Comparison of ENCODE assay signal across 9 cellular contexts in the genomic region with DNA sequence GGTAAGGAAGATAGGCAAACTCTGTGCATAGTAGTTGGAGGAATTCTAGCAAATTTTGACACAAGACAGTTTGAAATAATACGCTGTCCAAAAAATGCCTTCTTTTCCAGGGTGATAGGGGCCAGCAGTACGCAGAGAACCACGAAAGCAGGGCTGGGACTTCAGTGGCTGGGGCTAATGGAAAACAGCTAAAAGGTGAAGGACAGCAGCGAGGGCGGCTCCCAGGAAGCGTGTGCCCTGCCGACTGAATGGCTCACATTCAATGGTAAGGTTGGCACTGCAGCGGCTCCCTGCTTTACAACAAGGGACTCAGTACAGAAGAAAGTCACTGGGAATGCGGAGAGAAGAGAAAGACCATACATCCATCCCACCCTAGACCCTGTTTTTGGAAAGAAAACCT.
"Had no signal": no experiment of that assay in that cellular context is flagged by ENCODE, and none has a peak within 500 bp of the region (broad histone marks: within the 10 kb centered on the region; RNA-seq: fewer than 3 reads in every experiment).

No MANE protein-coding gene starts in this region.

- H3K36me3 ChIP-seq: HAP-1 had no signal

- H2AFZ ChIP-seq: GM23248, GM23338 had no signal

- DNase-seq: GM23248, GOT3, H7, H9, HCEC 1CT, HFFc6 had no signal

- H3K4me1 ChIP-seq: HAP-1 had no signal

- ATAC-seq: GM23338, HCT116 had no signal

- H3K9me3 ChIP-seq: HAP-1 had no signal

- H3K4me3 ChIP-seq: GM23248, GM23338, HAP-1 had no signal

- H3K9ac ChIP-seq: GM23248 had no signal

- H3K27ac ChIP-seq: GM23248 had no signal

- H3K4me2 ChIP-seq: GM23338 had no signal
